8 cellular contexts compared by ENCODE assay signal in genomic region chr2:218406209-218406948, GRCh38. TPM values are rescaled to one million over a fixed set of nuclear protein-coding genes. Genes with fewer than 3 reads are reported as not detected.
A peak's percentile ranks its signal among the peaks of the same experiment; 100 is the strongest.
DNase-seq lines count a peak whose midpoint lies in the region; ATAC-seq, FAIRE-seq and TF ChIP-seq lines count a peak whose summit lies in the region.

No MANE protein-coding gene starts in this region.

- peak overlapping the region; percentile 52 for H2BK12ac ChIP-seq in H1 (ENCODE audit: low read depth, low read length)

- ATAC-seq in GM21423 (IDR thresholded peaks at IDR 0.05; ENCODE audit: unreplicated experiment): peak; percentile 78
- ATAC-seq in activated CD8-positive, alpha-beta memory T cell treated with anti-CD3 and anti-CD28 coated beads, Interleukin-2, amount 10 ng/mL, durations not matched to agents 7 days and 5 days: peak; percentile 91

- H3K4ac ChIP-seq in H1 (replicated peaks; ENCODE audit: insufficient read length, low read depth, low read length): peak overlapping the region; percentile 76

- H4K91ac ChIP-seq in H1 (replicated peaks; ENCODE audit: insufficient read length, low read length): peak overlapping the region; percentile 95

- H3K4me1 ChIP-seq in HUES48 (ENCODE audit: control insufficient read depth, insufficient read depth, low read length) (peaks cover 16% of the 10 kb centered on the region), H1 (replicated peaks in 1 of 4; ENCODE audit: control insufficient read depth in 3 of 4, insufficient read depth in 4 of 4, low read length in 3 of 4) (peaks cover 12 to 25% (median 19%) of the 10 kb centered on the region in 4 experiments), mesodermal cell (ENCODE audit: control insufficient read depth, insufficient read depth, low read length, poor library complexity, severe bottlenecking) (peaks cover 25% of the 10 kb centered on the region)

- H3K23ac ChIP-seq in H1 (ENCODE audit: insufficient read length): no peak overlapping the region

- CTCF ChIA-PET in activated CD8-positive, alpha-beta memory T cell treated with anti-CD3 and anti-CD28 coated beads, Interleukin-2, amount 10 ng/mL, durations not matched to agents 7 days and 5 days (lab: Charles Lee): interaction anchor here (1.0 to 4.5 kb wide), 12 partner anchors 11 to 253 kb away, joined by 3 to 35 read pairs (median 4); partner anchors contain the start of genes BCS1L, CATIP, USP37 and ZNF142
- CTCF ChIA-PET in H1 (lab: Charles Lee; ENCODE audit: partially characterized antibody): interaction anchor here (0.6 to 3.6 kb wide), 14 partner anchors 9 to 133 kb away, joined by 3 to 13 read pairs (median 4); no protein-coding TSS in a partner anchor

- H3K27me3 ChIP-seq in HUES48 (ENCODE audit: control insufficient read depth, insufficient read depth, low read length) (no peaks in the 10 kb centered on the region), H1 (replicated peaks in 1 of 4; ENCODE audit: control insufficient read depth in 3 of 4, extremely low read depth in 1 of 4, insufficient read depth in 3 of 4, low read length in 3 of 4) (no peaks in the 10 kb centered on the region)

- H2BK15ac ChIP-seq in H1 (ENCODE audit: low read length): no peak overlapping the region

- H3K18ac ChIP-seq in H1 (ENCODE audit: extremely low read depth, low read length): peak overlapping the region; percentile 100

- TF ChIP-seq EP300 in H1 (IDR thresholded peaks at IDR 0.05; ENCODE audit: borderline replicate concordance in 1 of 2, low read depth in 2 of 2, low read length in 2 of 2): no peak

- peak; percentile 74 for TF ChIP-seq CTCF in D721Med (IDR thresholded peaks at IDR 0.05; ENCODE audit: insufficient read depth, missing control alignments)
- peak in 2 of 3 experiments; percentile 73 to 78; a peak in 3 of 4 replicates for TF ChIP-seq CTCF in H1 (IDR thresholded peaks at IDR 0.05; ENCODE audit: control extremely low read depth in 1 of 3, insufficient read depth in 1 of 3, low read depth in 1 of 3, low read length in 3 of 3)

- DNase-seq in D721Med (ENCODE audit: insufficient read length, low spot score) (peak; percentile 92), NOMO-1 treated with DMSO at 0.1 percent for 48 hours (lab: John Stamatoyannopoulos, UW; ENCODE audit: unreplicated experiment) (peak; percentile 95), H1 (ENCODE audit: low read depth in 1 of 2, low spot score in 2 of 2) (peak; percentile 85 to 98)
- peak; percentile 97 for DNase-seq in activated CD8-positive, alpha-beta memory T cell treated with anti-CD3 and anti-CD28 coated beads, Interleukin-2, amount 10 ng/mL, durations not matched to agents 7 days and 5 days
- DNase-seq in stimulated activated CD8-positive, alpha-beta memory T cell treated with anti-CD3 and anti-CD28 coated beads, Interleukin-15, amount 100 ng/mL, for 24 hours (ENCODE audit: low read depth): peak; percentile 92

- H3K4me3 ChIP-seq in HUES48 (ENCODE audit: low read depth, low read length) (peak overlapping the region; percentile 70), H1 (ENCODE audit: extremely low read depth in 1 of 4, insufficient read depth in 2 of 4, low read depth in 3 of 4, low read length in 4 of 4) (peak overlapping the region; percentile 45 to 75 (median 62)), mesodermal cell (ENCODE audit: extremely low read depth, insufficient read depth, low read length, poor library complexity, severe bottlenecking) (peak overlapping the region; percentile 33)

- peak overlapping the region; percentile 97 for H4K5ac ChIP-seq in H1 (ENCODE audit: insufficient read length, low read depth, low read length)

- TF ChIP-seq RAD21 in H1 (IDR thresholded peaks at IDR 0.05 in 1 of 2, conservative IDR thresholded peaks at IDR 0.05 in 1 of 2; ENCODE audit: low read depth in 2 of 2, low read length in 2 of 2): peak; percentile 80

- H3K9ac ChIP-seq in HUES48 (ENCODE audit: low read depth, low read length) (peak overlapping the region; percentile 66), H1 (replicated peaks in 1 of 4; ENCODE audit: extremely low read depth in 1 of 4, low read depth in 3 of 4, low read length in 3 of 4) (peak overlapping the region in 3 of 4 experiments; percentile 35 to 62 (median 55); a peak in 5 of 7 replicates)

- peak overlapping the region; percentile 97 for H4K8ac ChIP-seq in H1 (ENCODE audit: extremely low read depth, insufficient read depth, low read length)

- H3K23me2 ChIP-seq in H1 (ENCODE audit: low read depth, low read length): peaks cover 3% of the 10 kb centered on the region

- FAIRE-seq in D721Med (lab: Jason Lieb, UNC) (no peak), H1 (lab: Jason Lieb, UNC) (no peak)

- H3K27me3 Mint-ChIP-seq in activated CD8-positive, alpha-beta memory T cell treated with anti-CD3 and anti-CD28 coated beads, Interleukin-2, amount 10 ng/mL, durations not matched to agents 7 days and 5 days: no peaks in the 10 kb centered on the region

- no peak overlapping the region for H2AK5ac ChIP-seq in H1 (ENCODE audit: low read depth, low read length)

- no peaks in the 10 kb centered on the region for H3K9me3 Mint-ChIP-seq in activated CD8-positive, alpha-beta memory T cell treated with anti-CD3 and anti-CD28 coated beads, Interleukin-2, amount 10 ng/mL, durations not matched to agents 7 days and 5 days (ENCODE audit: low read depth)

- H3K4me1 Mint-ChIP-seq in activated CD8-positive, alpha-beta memory T cell treated with anti-CD3 and anti-CD28 coated beads, Interleukin-2, amount 10 ng/mL, durations not matched to agents 7 days and 5 days: peaks cover 60% of the 10 kb centered on the region

- H2AFZ ChIP-seq in H1 (ENCODE audit: low read length): peak overlapping the region; percentile 91

- peak overlapping the region; percentile 65 for H3K4me3 Mint-ChIP-seq in activated CD8-positive, alpha-beta memory T cell treated with anti-CD3 and anti-CD28 coated beads, Interleukin-2, amount 10 ng/mL, durations not matched to agents 7 days and 5 days

- no peaks in the 10 kb centered on the region for H3K79me2 ChIP-seq in H1 (ENCODE audit: control insufficient read depth in 1 of 2, insufficient read depth in 2 of 2, low read length in 2 of 2)

- peak overlapping the region; percentile 93 for H2BK5ac ChIP-seq in H1 (ENCODE audit: low read depth, low read length)

- H3K56ac ChIP-seq in H1 (replicated peaks; ENCODE audit: insufficient read length, low read depth, low read length): peak overlapping the region; percentile 82

- no peak overlapping the region for H2BK20ac ChIP-seq in H1 (ENCODE audit: low read length)

- H2BK120ac ChIP-seq in H1 (replicated peaks; ENCODE audit: low read depth, low read length): peak overlapping the region; percentile 51

- 3% methylated on average over 24 of the region's 56 CpGs; no CpG with 5 or more reads in 1 of the 2 experiments for WGBS in H1 (ENCODE audit: extremely low coverage in 1 of 2, insufficient coverage in 1 of 2, insufficient read length in 1 of 2, insufficient replicate concordance in 2 of 2, low coverage in 1 of 2, low lambda C conversion rate in 2 of 2, missing lambda C conversion rate in 1 of 2), 2 experiments
- WGBS in mesodermal cell (ENCODE audit: insufficient coverage in 2 of 2), 2 experiments: 0 to 4% methylated on average over 34 to 40 of the region's 56 CpGs

- peak overlapping the region; percentile 89 for H3K27ac Mint-ChIP-seq in activated CD8-positive, alpha-beta memory T cell treated with anti-CD3 and anti-CD28 coated beads, Interleukin-2, amount 10 ng/mL, durations not matched to agents 7 days and 5 days

- TF ChIP-seq POLR2A in H1 (IDR thresholded peaks at IDR 0.05; ENCODE audit: control extremely low read depth in 1 of 2, low read depth in 2 of 2, low read length in 2 of 2): no peak

- no peaks in the 10 kb centered on the region for H3K9me3 ChIP-seq in HUES48 (ENCODE audit: control insufficient read depth, insufficient read depth, low read length)
- no peaks in the 10 kb centered on the region for H3K9me3 ChIP-seq in H1 (ENCODE audit: insufficient read depth in 2 of 2, low read depth in 1 of 2, low read length in 1 of 2)
- H3K9me3 ChIP-seq in mesodermal cell (ENCODE audit: control insufficient read depth, low read length): no peaks in the 10 kb centered on the region

- POLR2A ChIA-PET in H1 (lab: Charles Lee; ENCODE audit: partially characterized antibody): interaction anchor here (0.6 to 5.5 kb wide), 11 partner anchors 11 to 185 kb away, joined by 3 to 35 read pairs (median 4); partner anchors contain the start of genes AAMP, PNKD and VIL1

- peak overlapping the region; percentile 96 for H3K27ac ChIP-seq in HUES48 (ENCODE audit: low read depth, low read length)
- H3K27ac ChIP-seq in H1 (ENCODE audit: low read depth, low read length): peak overlapping the region; percentile 82; the same call in 1 of the 2 replicates
- peak overlapping the region; percentile 92 for H3K27ac ChIP-seq in mesodermal cell (ENCODE audit: low read depth, low read length, severe bottlenecking)

- no peak overlapping the region for H3K14ac ChIP-seq in H1 (ENCODE audit: insufficient read length)

- peak overlapping the region; percentile 88 to 98 for H3K4me2 ChIP-seq in H1 (ENCODE audit: insufficient read depth in 1 of 2, low read depth in 2 of 2, low read length in 2 of 2)

- peaks cover 0 to 2% of the 10 kb centered on the region in 2 experiments for H4K20me1 ChIP-seq in H1 (replicated peaks in 1 of 2; ENCODE audit: control insufficient read depth in 1 of 2, insufficient read depth in 2 of 2, low read length in 2 of 2)

- no peaks in the 10 kb centered on the region for H3K79me1 ChIP-seq in H1 (ENCODE audit: low read depth, low read length)

- peaks cover 19% of the 10 kb centered on the region for H3K36me3 ChIP-seq in HUES48 (ENCODE audit: control insufficient read depth, insufficient read depth, low read length)
- peaks cover 0 to 11% (median 4%) of the 10 kb centered on the region in 4 experiments; a peak in 2 of 8 replicates for H3K36me3 ChIP-seq in H1 (ENCODE audit: control insufficient read depth in 2 of 4, insufficient read depth in 4 of 4, low read length in 3 of 4)
- peaks cover 44% of the 10 kb centered on the region for H3K36me3 ChIP-seq in mesodermal cell (ENCODE audit: control insufficient read depth, insufficient read depth, low read length)

- H3K36me3 Mint-ChIP-seq in activated CD8-positive, alpha-beta memory T cell treated with anti-CD3 and anti-CD28 coated beads, Interleukin-2, amount 10 ng/mL, durations not matched to agents 7 days and 5 days: peaks cover 14% of the 10 kb centered on the region

RNA-seq across cellular contexts. Expression of gene CTDSP1, which starts 6.7 kb away (rescaled TPM):
- total RNA-seq in activated CD8-positive, alpha-beta memory T cell treated with anti-CD3 and anti-CD28 coated beads, Interleukin-2, amount 10 ng/mL, durations not matched to agents 7 days and 5 days: 100 to 1,000 TPM; 149 to 152 TPM
- 20.3 and 20.9 TPM in 2 replicates for total RNA-seq in H1 (2021; fragmentation: NEBNext Ultra II Directional; extraction: Animal tissue kit (Norgen Biotek cat#: 25700))
- polyA plus RNA-seq in H1 (2011; rRNA removed): 35.2 and 51.8 TPM in 2 replicates
- polyA plus RNA-seq in H1 (2011; cell fraction: cytosol; rRNA removed): 37.5 TPM
- polyA plus RNA-seq in H1 (2011; cell fraction: nucleus; rRNA removed): 41.5 TPM
- polyA plus RNA-seq in H1 (2012, experiment 1 of 2): 26.6 to 32.0 TPM (median 28.6 TPM) in 4 replicates
- 32.8 TPM for polyA plus RNA-seq in H1 (2012, experiment 2 of 2)
- polyA plus RNA-seq in H1 (2013, experiment 1 of 2): 10.2 TPM
- 10.7 TPM for polyA plus RNA-seq in H1 (2013, experiment 2 of 2)
- polyA minus RNA-seq in H1 (2011; rRNA and poly(A)+ RNA removed): 29.1 and 46.5 TPM in 2 replicates
- polyA minus RNA-seq in H1 (2011; cell fraction: cytosol; rRNA and poly(A)+ RNA removed): 23.2 TPM
- polyA minus RNA-seq in H1 (2011; cell fraction: nucleus; rRNA and poly(A)+ RNA removed): 25.6 TPM
- 49.6 TPM for polyA plus RNA-seq in mesodermal cell (2013, experiment 1 of 2)
- polyA plus RNA-seq in mesodermal cell (2013, experiment 2 of 2): 48.4 TPM

RNA-seq across cellular contexts. Expression of gene VIL1, which starts 12.5 kb away (rescaled TPM):
- under 1 TPM in 1 of 2 experiments, not detected in 1; 0.73 TPM for total RNA-seq in activated CD8-positive, alpha-beta memory T cell treated with anti-CD3 and anti-CD28 coated beads, Interleukin-2, amount 10 ng/mL, durations not matched to agents 7 days and 5 days
- 7.0 and 8.2 TPM in 2 replicates for total RNA-seq in H1 (2021; fragmentation: NEBNext Ultra II Directional; extraction: Animal tissue kit (Norgen Biotek cat#: 25700))
- 6.2 and 8.1 TPM in 2 replicates for polyA plus RNA-seq in H1 (2011; rRNA removed)
- polyA plus RNA-seq in H1 (2011; cell fraction: cytosol; rRNA removed): 5.8 TPM
- 11.8 TPM for polyA plus RNA-seq in H1 (2011; cell fraction: nucleus; rRNA removed)
- polyA plus RNA-seq in H1 (2012, experiment 1 of 2): 4.1 to 7.0 TPM (median 5.3 TPM) in 4 replicates
- polyA plus RNA-seq in H1 (2012, experiment 2 of 2): 1.9 TPM
- 1.3 TPM for polyA plus RNA-seq in H1 (2013, experiment 1 of 2)
- 1.2 TPM for polyA plus RNA-seq in H1 (2013, experiment 2 of 2)
- polyA minus RNA-seq in H1 (2011; rRNA and poly(A)+ RNA removed): 11.3 and 14.8 TPM in 2 replicates
- polyA minus RNA-seq in H1 (2011; cell fraction: cytosol; rRNA and poly(A)+ RNA removed): 3.5 TPM
- 6.6 TPM for polyA minus RNA-seq in H1 (2011; cell fraction: nucleus; rRNA and poly(A)+ RNA removed)
- not detected for polyA plus RNA-seq in mesodermal cell (2013, experiment 1 of 2)
- polyA plus RNA-seq in mesodermal cell (2013, experiment 2 of 2): not detected

RNA-seq across cellular contexts. Expression of gene SLC11A1, which starts 24.3 kb away (rescaled TPM):
- total RNA-seq in activated CD8-positive, alpha-beta memory T cell treated with anti-CD3 and anti-CD28 coated beads, Interleukin-2, amount 10 ng/mL, durations not matched to agents 7 days and 5 days: under 1 TPM; 0.18 to 0.35 TPM
- total RNA-seq in H1 (2021; fragmentation: NEBNext Ultra II Directional; extraction: Animal tissue kit (Norgen Biotek cat#: 25700)): 0.21 and 0.43 TPM in 2 replicates
- polyA plus RNA-seq in H1 (2011; rRNA removed): 0.13 and 0.20 TPM in 2 replicates
- 0.05 TPM for polyA plus RNA-seq in H1 (2011; cell fraction: cytosol; rRNA removed)
- 0.36 TPM for polyA plus RNA-seq in H1 (2011; cell fraction: nucleus; rRNA removed)
- 0.07 to 0.27 TPM (median 0.08 TPM) in 3 of 4 replicates, not detected in the other for polyA plus RNA-seq in H1 (2012, experiment 1 of 2)
- polyA plus RNA-seq in H1 (2012, experiment 2 of 2): 0.07 TPM
- 0.12 TPM for polyA plus RNA-seq in H1 (2013, experiment 1 of 2)
- 0.09 TPM for polyA plus RNA-seq in H1 (2013, experiment 2 of 2)
- polyA minus RNA-seq in H1 (2011; rRNA and poly(A)+ RNA removed): 0.05 TPM in 1 of 2 replicates, not detected in the other
- not detected for polyA minus RNA-seq in H1 (2011; cell fraction: cytosol; rRNA and poly(A)+ RNA removed)
- 1.3 TPM for polyA minus RNA-seq in H1 (2011; cell fraction: nucleus; rRNA and poly(A)+ RNA removed)
- not detected for polyA plus RNA-seq in mesodermal cell (2013, experiment 1 of 2)
- polyA plus RNA-seq in mesodermal cell (2013, experiment 2 of 2): 0.10 TPM

RNA-seq across cellular contexts. Expression of gene CATIP, which starts 49.7 kb away (rescaled TPM):
- not detected for total RNA-seq in activated CD8-positive, alpha-beta memory T cell treated with anti-CD3 and anti-CD28 coated beads, Interleukin-2, amount 10 ng/mL, durations not matched to agents 7 days and 5 days
- not detected in 2 replicates for total RNA-seq in H1 (2021; fragmentation: NEBNext Ultra II Directional; extraction: Animal tissue kit (Norgen Biotek cat#: 25700))
- not detected in 2 replicates for polyA plus RNA-seq in H1 (2011; rRNA removed)
- polyA plus RNA-seq in H1 (2011; cell fraction: cytosol; rRNA removed): 0.27 TPM
- polyA plus RNA-seq in H1 (2011; cell fraction: nucleus; rRNA removed): 0.87 TPM
- polyA plus RNA-seq in H1 (2012, experiment 1 of 2): 0.16 to 0.34 TPM in 2 of 4 replicates, not detected in the others
- not detected for polyA plus RNA-seq in H1 (2012, experiment 2 of 2)
- polyA plus RNA-seq in H1 (2013, experiment 1 of 2): not detected
- polyA plus RNA-seq in H1 (2013, experiment 2 of 2): 0.07 TPM
- polyA minus RNA-seq in H1 (2011; rRNA and poly(A)+ RNA removed): 0.60 TPM in 1 of 2 replicates, not detected in the other
- polyA minus RNA-seq in H1 (2011; cell fraction: cytosol; rRNA and poly(A)+ RNA removed): not detected
- polyA minus RNA-seq in H1 (2011; cell fraction: nucleus; rRNA and poly(A)+ RNA removed): not detected
- not detected for polyA plus RNA-seq in mesodermal cell (2013, experiment 1 of 2)
- 0.30 TPM for polyA plus RNA-seq in mesodermal cell (2013, experiment 2 of 2)

Comparison
In these comparisons a context has a peak if more than half of its experiments do, and no peak if none do; other contexts are left out.
1. Peak in every context shown above with its lines: DNase-seq, ATAC-seq, H3K4me3 ChIP-seq and H3K27ac ChIP-seq.